ENCODE assay signal across 13 cellular contexts in genomic region chr10:91713471-91714072, GRCh38.
DNase-seq lines count a peak whose midpoint lies in the region; ATAC-seq lines count a peak whose summit lies in the region.
"Had no signal": no experiment of that assay in that cellular context is flagged by ENCODE, and none has a peak within 500 bp of the region (broad histone marks: within the 10 kb centered on the region; RNA-seq: fewer than 3 reads in every experiment).

No MANE protein-coding gene starts in this region.

- ATAC-seq in left ventricle myocardium superior: no peak

- H3K27me3 ChIP-seq in adipocyte (replicated peaks; ENCODE audit: control insufficient read depth, insufficient read depth, low read length): no peaks in the 10 kb centered on the region

- intact Hi-C loops in left ventricle myocardium superior (cut with micrococcal nuclease): no loop called here

- H3K4me1 ChIP-seq in adipocyte (ENCODE audit: control insufficient read depth, insufficient read depth, low read length): peaks cover 17% of the 10 kb centered on the region

- in situ Hi-C loops in Caki2 (cut with HindIII; ENCODE audit: low pct_unique_long_range_greater_than_20kb, low sequenced_read_pairs): no loop called here

- H3K9ac ChIP-seq in adipocyte (ENCODE audit: low read length): no peak overlapping the region

- H3K36me3 ChIP-seq in adipocyte (ENCODE audit: control insufficient read depth, insufficient read depth, low read length, severe bottlenecking): no peaks in the 10 kb centered on the region
- H3K36me3 ChIP-seq: HAP-1 had no signal

- DNase-seq in Caki2 (ENCODE audit: low read depth): peak; percentile 14
- peak; percentile 24 for DNase-seq in adipocyte (ENCODE audit: low read depth)
- peak; percentile 4 for DNase-seq in left kidney (ENCODE audit: low read depth, low spot score)
- DNase-seq in left ventricle myocardium superior: no peak
- no peak for DNase-seq in activated naive CD4-positive, alpha-beta T cell treated with anti-CD3 and anti-CD28 coated beads, Interleukin-2, amount 50 U/mL, for 16 hours
- no peak for DNase-seq in anterior cingulate cortex (lab: John Stamatoyannopoulos, UW)
- DNase-seq: CD4-positive, alpha-beta memory T cell; DMS153; DMS79 treated with DMSO at 0.1 percent for 48 hours; GDM1; GOT3; HFFc6 had no signal

- H3K9me3 ChIP-seq in adipocyte (ENCODE audit: control insufficient read depth, low read length): no peaks in the 10 kb centered on the region
- H3K9me3 ChIP-seq: HAP-1 had no signal

- H3K4me3 ChIP-seq in adipocyte (ENCODE audit: low read length): no peak overlapping the region
- H3K4me3 ChIP-seq: HAP-1 had no signal

Comparison
In these comparisons a context has a peak if more than half of its experiments do, and no peak if none do; other contexts are left out.
1. DNase-seq: peak in Caki2 (single experiment), adipocyte (single experiment) and left kidney (single experiment); none in left ventricle myocardium superior (single experiment), activated naive CD4-positive, alpha-beta T cell treated with anti-CD3 and anti-CD28 coated beads, Interleukin-2, amount 50 U/mL, for 16 hours (single experiment) and anterior cingulate cortex (0 of 58).